In genomic region chr5:68251804-68252648, GRCh38 we compare ENCODE assay signal across 8 cellular contexts. TPM values are rescaled to one million over a fixed set of nuclear protein-coding genes. Genes with fewer than 3 reads are reported as not detected.
DNase-seq lines count a peak whose midpoint lies in the region; ATAC-seq and TF ChIP-seq lines count a peak whose summit lies in the region.

No MANE protein-coding gene starts in this region.

- H3K27ac ChIP-seq in HEK293 (ENCODE audit: extremely low read depth, low read depth, low read length) (no peak overlapping the region), right cardiac atrium (ENCODE audit: low read length) (peak overlapping the region; percentile 83)

- H3K4me1 ChIP-seq in HEK293 (ENCODE audit: control insufficient read depth, insufficient read depth, low read length) (peaks cover 13% of the 10 kb centered on the region), adipocyte (ENCODE audit: control insufficient read depth, insufficient read depth, low read length) (peaks cover 76% of the 10 kb centered on the region), right cardiac atrium (ENCODE audit: control insufficient read depth, insufficient read depth, low read length) (peaks cover 29% of the 10 kb centered on the region)

- H3K36me3 ChIP-seq in HEK293 (ENCODE audit: control insufficient read depth in 2 of 2, insufficient read depth in 1 of 2, low read length in 2 of 2) (no peaks in the 10 kb centered on the region; a peak in 1 of 3 replicates), adipocyte (ENCODE audit: control insufficient read depth, insufficient read depth, low read length, severe bottlenecking) (peaks cover 10% of the 10 kb centered on the region)

- H3K9ac ChIP-seq in adipocyte (ENCODE audit: low read length) = peak overlapping the region; percentile 82

- peak; percentile 76 to 77 for ATAC-seq in right cardiac atrium
- no peak for ATAC-seq in GM18907 (IDR thresholded peaks at IDR 0.05; ENCODE audit: unreplicated experiment)

- CTCF ChIA-PET in HEK293 (lab: Yijun Ruan, JAX) = interaction anchor here (0.6 to 2.7 kb wide), 22 partner anchors 9 to 1095 kb away, joined by 3 to 36 read pairs (median 4); partner anchors contain the start of gene PIK3R1

- WGBS in right cardiac atrium = 59% methylated on average over 7 of the region's 7 CpGs

- H3K27me3 ChIP-seq in adipocyte (replicated peaks; ENCODE audit: control insufficient read depth, insufficient read depth, low read length) = no peaks in the 10 kb centered on the region
- H3K27me3 ChIP-seq in right cardiac atrium (ENCODE audit: control insufficient read depth, insufficient read depth) = no peaks in the 10 kb centered on the region

- DNase-seq in adipocyte (ENCODE audit: low read depth) (peak; percentile 91), right cardiac atrium (peak in 2 of 3 donors; percentile 33 to 63), smooth muscle cell of the brain vasculature (ENCODE audit: low read depth, low spot score) (peak; percentile 51), HPDE6-E6E7 (ENCODE audit: extremely low spot score) (no peak), cerebellum (ENCODE audit: low spot score) (no peak)
- no peak for DNase-seq in stimulated activated naive CD4-positive, alpha-beta T cell treated with Interleukin-2 at 50 U/mL for 16 hours (lab: John Stamatoyannopoulos, UW)

- H3K9me3 ChIP-seq in HEK293 (ENCODE audit: control insufficient read depth, insufficient read depth, low read depth, low read length) = no peaks in the 10 kb centered on the region
- no peaks in the 10 kb centered on the region for H3K9me3 ChIP-seq in adipocyte (ENCODE audit: control insufficient read depth, low read length)
- H3K9me3 ChIP-seq in right cardiac atrium (ENCODE audit: control insufficient read depth, low read length) = no peaks in the 10 kb centered on the region

- H3K4me3 ChIP-seq in HEK293 (ENCODE audit: low read depth, low read length) (no peak overlapping the region), adipocyte (ENCODE audit: low read length) (peak overlapping the region; percentile 67), right cardiac atrium (ENCODE audit: low read length) (peak overlapping the region; percentile 30)

- TF ChIP-seq CTCF in HEK293 (tag by site-specific recombination; IDR thresholded peaks at IDR 0.05) = no peak

- intact Hi-C loops in right cardiac atrium (cut with DNase I) = loop anchor here (5.0 to 10.0 kb wide), 3 partner anchors 447 to 1007 kb away; no protein-coding TSS in a partner anchor

- POLR2A ChIA-PET in HEK293 (lab: Yijun Ruan, JAX) = interaction anchor here (3.1 kb wide), 1 partner anchor 36 kb away, joined by 15 read pairs; the partner anchor contains the start of gene PIK3R1

TF ChIP-seq in HEK293, 187 proteins besides CTCF, POLR2A, EP300 and RAD21:
- TF ChIP-seq KLF9 (tag by site-specific recombination; IDR thresholded peaks at IDR 0.05; ENCODE audit: low read depth) (no peak), ZNF785 (tag by site-specific recombination; IDR thresholded peaks at IDR 0.05) (no peak), ZNF146 (tag by site-specific recombination; IDR thresholded peaks at IDR 0.05) (no peak), SCRT1 (tag by site-specific recombination; IDR thresholded peaks at IDR 0.05; ENCODE audit: borderline replicate concordance) (0 out of 2 replicates have a peak, but pooled peaks have one; percentile 21), ZNF18 (tag by site-specific recombination; IDR thresholded peaks at IDR 0.05) (no peak), ZNF560 (tag by site-specific recombination; IDR thresholded peaks at IDR 0.05; ENCODE audit: borderline replicate concordance) (no peak), ZFP3 (tag by site-specific recombination; IDR thresholded peaks at IDR 0.05; ENCODE audit: low read depth) (no peak), PRDM1 (tag by site-specific recombination; IDR thresholded peaks at IDR 0.05) (0 out of 2 replicates have a peak, but pooled peaks have one; percentile 46)
- TF ChIP-seq, protein P1, sequence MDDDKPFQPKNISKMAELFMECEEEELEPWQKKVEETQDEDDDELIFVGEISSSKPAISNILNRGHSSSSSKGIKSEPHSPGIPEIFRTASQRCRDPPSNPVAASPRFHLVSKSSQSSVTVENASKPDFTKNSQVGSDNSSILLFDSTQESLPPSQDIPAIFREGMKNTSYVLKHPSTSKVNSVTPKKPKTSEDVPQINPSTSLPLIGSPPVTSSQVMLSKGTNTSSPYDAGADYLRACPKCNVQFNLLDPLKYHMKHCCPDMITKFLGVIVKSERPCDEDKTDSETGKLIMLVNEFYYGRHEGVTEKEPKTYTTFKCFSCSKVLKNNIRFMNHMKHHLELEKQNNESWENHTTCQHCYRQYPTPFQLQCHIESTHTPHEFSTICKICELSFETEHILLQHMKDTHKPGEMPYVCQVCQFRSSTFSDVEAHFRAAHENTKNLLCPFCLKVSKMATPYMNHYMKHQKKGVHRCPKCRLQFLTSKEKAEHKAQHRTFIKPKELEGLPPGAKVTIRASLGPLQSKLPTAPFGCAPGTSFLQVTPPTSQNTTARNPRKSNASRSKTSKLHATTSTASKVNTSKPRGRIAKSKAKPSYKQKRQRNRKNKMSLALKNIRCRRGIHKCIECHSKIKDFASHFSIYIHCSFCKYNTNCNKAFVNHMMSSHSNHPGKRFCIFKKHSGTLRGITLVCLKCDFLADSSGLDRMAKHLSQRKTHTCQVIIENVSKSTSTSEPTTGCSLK (tag by site-specific recombination; IDR thresholded peaks at IDR 0.05) = no peak
- TF ChIP-seq, protein P2, sequence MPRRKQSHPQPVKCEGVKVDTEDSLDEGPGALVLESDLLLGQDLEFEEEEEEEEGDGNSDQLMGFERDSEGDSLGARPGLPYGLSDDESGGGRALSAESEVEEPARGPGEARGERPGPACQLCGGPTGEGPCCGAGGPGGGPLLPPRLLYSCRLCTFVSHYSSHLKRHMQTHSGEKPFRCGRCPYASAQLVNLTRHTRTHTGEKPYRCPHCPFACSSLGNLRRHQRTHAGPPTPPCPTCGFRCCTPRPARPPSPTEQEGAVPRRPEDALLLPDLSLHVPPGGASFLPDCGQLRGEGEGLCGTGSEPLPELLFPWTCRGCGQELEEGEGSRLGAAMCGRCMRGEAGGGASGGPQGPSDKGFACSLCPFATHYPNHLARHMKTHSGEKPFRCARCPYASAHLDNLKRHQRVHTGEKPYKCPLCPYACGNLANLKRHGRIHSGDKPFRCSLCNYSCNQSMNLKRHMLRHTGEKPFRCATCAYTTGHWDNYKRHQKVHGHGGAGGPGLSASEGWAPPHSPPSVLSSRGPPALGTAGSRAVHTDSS (tag by site-specific recombination; IDR thresholded peaks at IDR 0.05) = no peak
- TF ChIP-seq, protein P3, sequence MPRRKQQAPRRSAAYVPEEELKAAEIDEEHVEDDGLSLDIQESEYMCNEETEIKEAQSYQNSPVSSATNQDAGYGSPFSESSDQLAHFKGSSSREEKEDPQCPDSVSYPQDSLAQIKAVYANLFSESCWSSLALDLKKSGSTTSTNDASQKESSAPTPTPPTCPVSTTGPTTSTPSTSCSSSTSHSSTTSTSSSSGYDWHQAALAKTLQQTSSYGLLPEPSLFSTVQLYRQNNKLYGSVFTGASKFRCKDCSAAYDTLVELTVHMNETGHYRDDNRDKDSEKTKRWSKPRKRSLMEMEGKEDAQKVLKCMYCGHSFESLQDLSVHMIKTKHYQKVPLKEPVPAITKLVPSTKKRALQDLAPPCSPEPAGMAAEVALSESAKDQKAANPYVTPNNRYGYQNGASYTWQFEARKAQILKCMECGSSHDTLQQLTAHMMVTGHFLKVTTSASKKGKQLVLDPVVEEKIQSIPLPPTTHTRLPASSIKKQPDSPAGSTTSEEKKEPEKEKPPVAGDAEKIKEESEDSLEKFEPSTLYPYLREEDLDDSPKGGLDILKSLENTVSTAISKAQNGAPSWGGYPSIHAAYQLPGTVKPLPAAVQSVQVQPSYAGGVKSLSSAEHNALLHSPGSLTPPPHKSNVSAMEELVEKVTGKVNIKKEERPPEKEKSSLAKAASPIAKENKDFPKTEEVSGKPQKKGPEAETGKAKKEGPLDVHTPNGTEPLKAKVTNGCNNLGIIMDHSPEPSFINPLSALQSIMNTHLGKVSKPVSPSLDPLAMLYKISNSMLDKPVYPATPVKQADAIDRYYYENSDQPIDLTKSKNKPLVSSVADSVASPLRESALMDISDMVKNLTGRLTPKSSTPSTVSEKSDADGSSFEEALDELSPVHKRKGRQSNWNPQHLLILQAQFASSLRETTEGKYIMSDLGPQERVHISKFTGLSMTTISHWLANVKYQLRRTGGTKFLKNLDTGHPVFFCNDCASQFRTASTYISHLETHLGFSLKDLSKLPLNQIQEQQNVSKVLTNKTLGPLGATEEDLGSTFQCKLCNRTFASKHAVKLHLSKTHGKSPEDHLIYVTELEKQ (tag by site-specific recombination; IDR thresholded peaks at IDR 0.05; ENCODE audit: borderline replicate concordance) = no peak

RNA-seq across cellular contexts. Expression of gene PIK3R1, which starts 36.5 kb away (rescaled TPM):
- total RNA-seq in right cardiac atrium = 100 to 1,000 TPM in 3 of 4 donors, 10 to 100 TPM in 1; 64.9 to 170 (median 116) TPM
- 29.7 TPM for polyA plus RNA-seq in right cardiac atrium
- total RNA-seq in cerebellum = 88.2 TPM

Comparison
In these comparisons a context has a peak if more than half of its experiments do, and no peak if none do; other contexts are left out.
1. DNase-seq: peak in adipocyte (single experiment), right cardiac atrium (2 of 3) and smooth muscle cell of the brain vasculature (single experiment); none in stimulated activated naive CD4-positive, alpha-beta T cell treated with Interleukin-2 at 50 U/mL for 16 hours (single experiment), HPDE6-E6E7 (single experiment) and cerebellum (single experiment).